ENCODE assay signal across 8 cellular contexts in genomic region chr13:76993021-76993420, GRCh38. TPM values are rescaled to one million over a fixed set of nuclear protein-coding genes. Genes with fewer than 3 reads are reported as not detected.
DNase-seq lines count a peak whose midpoint lies in the region; ATAC-seq and TF ChIP-seq lines count a peak whose summit lies in the region.

No MANE protein-coding gene starts in this region.

- peak overlapping the region; percentile 76 for H3K4me2 ChIP-seq in OCI-LY3 (ENCODE audit: low read length)
- H3K4me2 ChIP-seq in neural cell (ENCODE audit: low read length): peak overlapping the region; percentile 66

- H3K27ac ChIP-seq in OCI-LY3 (ENCODE audit: low read length) (no peak overlapping the region), neural cell (ENCODE audit: low read length) (no peak overlapping the region)

- H3K9me2 ChIP-seq in neural cell (ENCODE audit: insufficient read depth, low read length): no peaks in the 10 kb centered on the region

- peak overlapping the region; percentile 99 for H3K27ac Mint-ChIP-seq in effector memory CD8-positive, alpha-beta T cell

- H3K9ac ChIP-seq in OCI-LY3 (ENCODE audit: low read length): peak overlapping the region; percentile 93
- H3K9ac ChIP-seq in neural cell (ENCODE audit: low read length): peak overlapping the region; percentile 83

- CTCF ChIA-PET in GM10248 (lab: Yijun Ruan, JAX): interaction anchor here (1.6 to 6.3 kb wide), 3 partner anchors 9 to 13 kb away, joined by 6 to 57 read pairs (median 16); no protein-coding TSS in a partner anchor

- POLR2A ChIA-PET in GM10248 (lab: Yijun Ruan, JAX): interaction anchor here (0.8 kb wide), 1 partner anchor 10 kb away, joined by 3 read pairs; no protein-coding TSS in a partner anchor

- no peaks in the 10 kb centered on the region for H4K20me1 ChIP-seq in OCI-LY3 (ENCODE audit: insufficient read depth, low read length)
- no peaks in the 10 kb centered on the region for H4K20me1 ChIP-seq in neural cell (ENCODE audit: insufficient read depth)

- H3K9me3 Mint-ChIP-seq in effector memory CD8-positive, alpha-beta T cell: no peaks in the 10 kb centered on the region

- no peak for TF ChIP-seq EP300 in neural cell (conservative IDR thresholded peaks at IDR 0.05; ENCODE audit: poor library complexity, severe bottlenecking)

- no peak for TF ChIP-seq RAD21 in neural cell (conservative IDR thresholded peaks at IDR 0.05)

- TF ChIP-seq CTCF in OCI-LY3 (IDR thresholded peaks at IDR 0.05; ENCODE audit: low read depth, low read length) (no peak), neural cell (IDR thresholded peaks at IDR 0.05; ENCODE audit: poor library complexity, severe bottlenecking) (no peak), GM10248 (IDR thresholded peaks at IDR 0.05; ENCODE audit: control extremely low read depth, extremely low read depth, low read depth, missing control alignments) (no peak)

- H3K27me3 Mint-ChIP-seq in effector memory CD8-positive, alpha-beta T cell: peaks cover 12 to 15% of the 10 kb centered on the region in 2 donors

- H3K27me3 ChIP-seq in OCI-LY3 (ENCODE audit: low read depth, low read length): no peaks in the 10 kb centered on the region
- no peaks in the 10 kb centered on the region for H3K27me3 ChIP-seq in neural cell (ENCODE audit: insufficient read depth, low read depth, low read length)

- H3K4me3 Mint-ChIP-seq in effector memory CD8-positive, alpha-beta T cell: peak overlapping the region; percentile 90 to 94

- peaks cover 22% of the 10 kb centered on the region for H3K36me3 ChIP-seq in OCI-LY3 (replicated peaks; ENCODE audit: low read depth, low read length)
- no peaks in the 10 kb centered on the region for H3K36me3 ChIP-seq in neural cell (ENCODE audit: insufficient read depth, low read length)

- peaks cover 33% of the 10 kb centered on the region for H3K36me3 Mint-ChIP-seq in effector memory CD8-positive, alpha-beta T cell (ENCODE audit: insufficient read depth)

- peaks cover 21 to 24% of the 10 kb centered on the region in 2 donors for H3K4me1 Mint-ChIP-seq in effector memory CD8-positive, alpha-beta T cell (ENCODE audit: low read depth in 2 of 2)

- DNase-seq in CD1c-positive myeloid dendritic cell (ENCODE audit: extremely low spot score) (peak; percentile 65), NCI-H146 (lab: John Stamatoyannopoulos, UW) (no peak), iPS-NIHi7 (ENCODE audit: extremely low spot score) (no peak), GM10248 (ENCODE audit: extremely low spot score) (no peak), NCI-H1092 (lab: John Stamatoyannopoulos, UW) (no peak)
- DNase-seq in effector memory CD8-positive, alpha-beta T cell: no peak

- peaks cover 21% of the 10 kb centered on the region for H3K79me2 ChIP-seq in OCI-LY3 (ENCODE audit: low read length)
- H3K79me2 ChIP-seq in neural cell (replicated peaks; ENCODE audit: insufficient read depth, low read length): no peaks in the 10 kb centered on the region

- no peaks in the 10 kb centered on the region for H3K9me3 ChIP-seq in OCI-LY3 (ENCODE audit: insufficient read depth, low read length)
- no peaks in the 10 kb centered on the region for H3K9me3 ChIP-seq in neural cell (ENCODE audit: low read length)

- H3F3A ChIP-seq in neural cell (ENCODE audit: insufficient read depth, low read length, poor library complexity, severe bottlenecking): no peaks in the 10 kb centered on the region

- H2AFZ ChIP-seq in OCI-LY3 (ENCODE audit: low read depth, low read length): 0 out of 2 replicates have a peak overlapping the region, but pooled peaks have one; percentile 90
- H2AFZ ChIP-seq in neural cell (ENCODE audit: low read depth, low read length): no peak overlapping the region

- peaks cover 12% of the 10 kb centered on the region for H3K4me1 ChIP-seq in OCI-LY3 (ENCODE audit: low read length)

- H3K4me3 ChIP-seq in OCI-LY3 (ENCODE audit: low read length) (peak overlapping the region; percentile 84), neural cell (ENCODE audit: low read length) (peak overlapping the region; percentile 94)

- ATAC-seq in effector memory CD8-positive, alpha-beta T cell (replicated peaks): no peak

TF ChIP-seq in neural cell, 6 proteins besides CTCF, POLR2A, EP300 and RAD21:
- TF ChIP-seq POLR2AphosphoS5 (IDR thresholded peaks at IDR 0.05) (no peak), MXI1 (conservative IDR thresholded peaks at IDR 0.05; ENCODE audit: poor library complexity, severe bottlenecking) (no peak), TAF1 (IDR thresholded peaks at IDR 0.05; ENCODE audit: low read depth) (no peak), REST (IDR thresholded peaks at IDR 0.05; ENCODE audit: borderline replicate concordance) (no peak), SMC3 (conservative IDR thresholded peaks at IDR 0.05; ENCODE audit: poor library complexity) (no peak), EZH2 (IDR thresholded peaks at IDR 0.05; ENCODE audit: borderline replicate concordance, insufficient read depth, low read length, poor library complexity, severe bottlenecking) (no peak)
TF ChIP-seq in neural cell: peak in this region for 0.

RNA-seq across cellular contexts. Expression of gene CLN5, which starts 1.1 kb away (rescaled TPM):
- 25.9 and 28.5 TPM in 2 replicates for polyA plus RNA-seq in neural cell
- polyA minus RNA-seq in neural cell: 35.0 and 36.5 TPM in 2 replicates

RNA-seq across cellular contexts. Expression of gene FBXL3, which starts 33.9 kb away (rescaled TPM):
- polyA plus RNA-seq in neural cell: 42.0 and 44.1 TPM in 2 replicates
- 92.0 and 101 TPM in 2 replicates for polyA minus RNA-seq in neural cell

RNA-seq across cellular contexts. Expression of gene ACOD1, which starts 44.7 kb away (rescaled TPM):
- not detected in 2 replicates for polyA plus RNA-seq in neural cell
- not detected in 2 replicates for polyA minus RNA-seq in neural cell
